In genomic region chr12:85424581-85425348, GRCh38 we compare ENCODE assay signal across 8 cellular contexts.
DNase-seq lines count a peak whose midpoint lies in the region; ATAC-seq and TF ChIP-seq lines count a peak whose summit lies in the region.

No MANE protein-coding gene starts in this region.

- no peak for ATAC-seq in right cardiac atrium

- in situ Hi-C loops in HAP-1 (cut with MboI; ENCODE audit: low sequenced_read_pairs), result loop anchor here (25.0 kb wide), 1 partner anchor 262 kb away; no protein-coding TSS in a partner anchor

- no peaks in the 10 kb centered on the region for H3K4me1 ChIP-seq in HAP-1
- H3K4me1 ChIP-seq in prostate gland (replicated peaks), result no peaks in the 10 kb centered on the region
- H3K4me1 ChIP-seq in right cardiac atrium (ENCODE audit: control insufficient read depth, insufficient read depth, low read length), result no peaks in the 10 kb centered on the region

- peak; percentile 22 for DNase-seq in activated CD4-positive, alpha-beta T cell treated with anti-CD3 and anti-CD28 coated beads for 48 hours
- DNase-seq in activated CD4-positive, alpha-beta T cell treated with anti-CD3 and anti-CD28 coated beads, Interleukin-2, amount 50 U/mL, for 4 hours, result no peak
- DNase-seq in HAP-1 (ENCODE audit: low spot score in 2 of 2), result peak; percentile 48 to 58
- peak; percentile 48 for DNase-seq in LoVo (ENCODE audit: low spot score)
- DNase-seq in prostate gland (ENCODE audit: low spot score), result no peak
- DNase-seq in medulla oblongata (ENCODE audit: extremely low spot score), result no peak
- no peak for DNase-seq in right cardiac atrium

- no peak for TF ChIP-seq POLR2A in prostate gland (IDR thresholded peaks at IDR 0.05)

- intact Hi-C loops in prostate gland (cut with DNase I) (no loop called here), right cardiac atrium (cut with DNase I) (no loop called here)

- H3K9me3 ChIP-seq in HAP-1, result no peaks in the 10 kb centered on the region
- no peaks in the 10 kb centered on the region for H3K9me3 ChIP-seq in prostate gland
- no peaks in the 10 kb centered on the region for H3K9me3 ChIP-seq in right cardiac atrium (ENCODE audit: control insufficient read depth, low read length)

- H3K4me3 Mint-ChIP-seq in brain, result no peak overlapping the region

- H3K36me3 ChIP-seq in HAP-1 (replicated peaks) (no peaks in the 10 kb centered on the region), prostate gland (no peaks in the 10 kb centered on the region)

- TF ChIP-seq CTCF in brain (conservative IDR thresholded peaks at IDR 0.05) (peak; percentile 46 to 67), prostate gland (IDR thresholded peaks at IDR 0.05) (peak in 3 of 4 experiments; percentile 24 to 39 (median 24))

- no peaks in the 10 kb centered on the region for H3K9me3 Mint-ChIP-seq in brain

- no peaks in the 10 kb centered on the region for H3K27me3 Mint-ChIP-seq in brain

- no peak overlapping the region for H3K27ac Mint-ChIP-seq in brain

- peaks cover 8% of the 10 kb centered on the region for H3K4me1 Mint-ChIP-seq in brain

- H3K4me3 ChIP-seq in HAP-1, result no peak overlapping the region
- H3K4me3 ChIP-seq in prostate gland, result no peak overlapping the region
- no peak overlapping the region for H3K4me3 ChIP-seq in right cardiac atrium (ENCODE audit: low read length)

- H3K27me3 ChIP-seq in HAP-1 (ENCODE audit: low read depth), result peaks cover 56% of the 10 kb centered on the region
- no peaks in the 10 kb centered on the region for H3K27me3 ChIP-seq in prostate gland (replicated peaks; ENCODE audit: insufficient read depth)
- H3K27me3 ChIP-seq in right cardiac atrium (ENCODE audit: control insufficient read depth, insufficient read depth), result no peaks in the 10 kb centered on the region

- H3K27ac ChIP-seq in prostate gland, result no peak overlapping the region
- no peak overlapping the region for H3K27ac ChIP-seq in right cardiac atrium (ENCODE audit: low read length)

- 57% methylated on average over 10 of the region's 10 CpGs for WGBS in prostate gland
- 42% methylated on average over 10 of the region's 10 CpGs for WGBS in right cardiac atrium

- H3K36me3 Mint-ChIP-seq in brain, result no peaks in the 10 kb centered on the region

Comparison
In these comparisons a context has a peak if more than half of its experiments do, and no peak if none do; other contexts are left out.
1. DNase-seq: peak in activated CD4-positive, alpha-beta T cell treated with anti-CD3 and anti-CD28 coated beads for 48 hours (single experiment), HAP-1 (2 of 2) and LoVo (single experiment); none in activated CD4-positive, alpha-beta T cell treated with anti-CD3 and anti-CD28 coated beads, Interleukin-2, amount 50 U/mL, for 4 hours (0 of 2), prostate gland (single experiment), medulla oblongata (single experiment) and right cardiac atrium (0 of 3).